Comparison of ENCODE assay signal across 2 cellular contexts in the genomic region with DNA sequence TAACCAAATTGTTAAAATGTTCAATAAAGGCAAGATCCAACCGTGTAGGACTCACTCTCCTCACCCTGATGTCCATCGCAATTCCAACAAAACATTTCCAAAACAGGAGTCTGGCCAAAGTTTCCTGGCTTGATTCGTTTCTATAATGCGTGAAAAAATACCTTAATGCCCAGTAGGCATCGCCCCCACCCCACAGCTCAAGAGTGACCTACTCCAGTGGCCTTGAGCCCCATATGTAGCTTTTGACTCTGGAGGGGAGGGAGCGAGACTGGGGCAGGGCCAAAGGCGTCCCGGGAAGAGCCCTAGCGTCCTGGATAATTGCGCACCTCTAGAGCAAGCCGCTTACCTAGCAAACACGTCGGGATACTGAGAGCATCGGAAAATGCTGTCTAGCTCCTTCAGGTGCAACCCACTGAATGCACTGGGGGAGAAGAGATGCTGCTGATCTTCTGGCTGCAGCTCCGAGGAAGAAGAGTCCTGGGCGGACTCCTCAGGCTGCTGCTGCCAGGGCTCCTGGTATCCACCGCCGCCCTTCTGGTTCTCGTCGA.
TF ChIP-seq lines count a peak whose summit lies in the region.

No MANE protein-coding gene starts in this region.

TF ChIP-seq in GM23338, 12 proteins besides CTCF, POLR2A, EP300 and RAD21 (continued from another document):
- TF ChIP-seq ETS1 (IDR thresholded peaks at IDR 0.05) = no peak
TF ChIP-seq in GM23338: peak in this region for 1.

TF ChIP-seq in SK-N-SH, 30 proteins besides CTCF, POLR2A, EP300 and RAD21 (continued from another document):
- TF ChIP-seq CHD2 (IDR thresholded peaks at IDR 0.05; ENCODE audit: low read length, partially characterized antibody) (no peak), REST (IDR thresholded peaks at IDR 0.05; ENCODE audit: low read depth, low read length) (no peak), TEAD4 (IDR thresholded peaks at IDR 0.05; ENCODE audit: borderline replicate concordance, insufficient read depth) (no peak), IRF3 (IDR thresholded peaks at IDR 0.05; ENCODE audit: low read depth, low read length) (no peak), RFX5 (IDR thresholded peaks at IDR 0.05; ENCODE audit: low read length) (no peak)
- TF ChIP-seq, protein P1, sequence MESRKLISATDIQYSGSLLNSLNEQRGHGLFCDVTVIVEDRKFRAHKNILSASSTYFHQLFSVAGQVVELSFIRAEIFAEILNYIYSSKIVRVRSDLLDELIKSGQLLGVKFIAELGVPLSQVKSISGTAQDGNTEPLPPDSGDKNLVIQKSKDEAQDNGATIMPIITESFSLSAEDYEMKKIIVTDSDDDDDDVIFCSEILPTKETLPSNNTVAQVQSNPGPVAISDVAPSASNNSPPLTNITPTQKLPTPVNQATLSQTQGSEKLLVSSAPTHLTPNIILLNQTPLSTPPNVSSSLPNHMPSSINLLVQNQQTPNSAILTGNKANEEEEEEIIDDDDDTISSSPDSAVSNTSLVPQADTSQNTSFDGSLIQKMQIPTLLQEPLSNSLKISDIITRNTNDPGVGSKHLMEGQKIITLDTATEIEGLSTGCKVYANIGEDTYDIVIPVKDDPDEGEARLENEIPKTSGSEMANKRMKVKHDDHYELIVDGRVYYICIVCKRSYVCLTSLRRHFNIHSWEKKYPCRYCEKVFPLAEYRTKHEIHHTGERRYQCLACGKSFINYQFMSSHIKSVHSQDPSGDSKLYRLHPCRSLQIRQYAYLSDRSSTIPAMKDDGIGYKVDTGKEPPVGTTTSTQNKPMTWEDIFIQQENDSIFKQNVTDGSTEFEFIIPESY (IDR thresholded peaks at IDR 0.05; ENCODE audit: borderline replicate concordance, low read depth) = no peak
- TF ChIP-seq, protein P2, sequence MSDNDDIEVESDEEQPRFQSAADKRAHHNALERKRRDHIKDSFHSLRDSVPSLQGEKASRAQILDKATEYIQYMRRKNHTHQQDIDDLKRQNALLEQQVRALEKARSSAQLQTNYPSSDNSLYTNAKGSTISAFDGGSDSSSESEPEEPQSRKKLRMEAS (IDR thresholded peaks at IDR 0.05; ENCODE audit: low read depth) = no peak
